ENCODE assay signal across 31 cellular contexts in the genomic region with DNA sequence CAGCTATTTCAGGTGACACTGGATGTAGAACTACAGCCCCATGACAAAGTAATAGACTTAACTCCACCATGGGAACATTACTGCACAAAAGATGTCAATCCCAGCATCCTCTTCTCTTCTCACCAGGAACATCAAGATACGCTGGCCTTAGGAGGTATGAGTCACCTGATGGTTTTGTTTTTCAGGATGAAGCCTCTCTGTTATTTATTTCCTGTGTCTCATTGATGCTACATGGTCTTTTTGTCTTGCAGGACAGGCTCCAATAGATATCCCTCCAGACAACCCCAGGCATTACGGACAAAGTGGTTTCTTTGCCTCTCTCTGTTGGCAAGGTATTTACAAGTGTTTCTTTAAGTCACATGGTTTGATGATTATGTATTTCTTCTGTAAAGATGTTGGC. TPM values are rescaled to one million over a fixed set of nuclear protein-coding genes. Genes with fewer than 3 reads are reported as not detected.
DNase-seq lines count a peak whose midpoint lies in the region; ATAC-seq and TF ChIP-seq lines count a peak whose summit lies in the region.
"Had no signal": no experiment of that assay in that cellular context is flagged by ENCODE, and none has a peak within 500 bp of the region (broad histone marks: within the 10 kb centered on the region; RNA-seq: fewer than 3 reads in every experiment).

No MANE protein-coding gene starts in this region.

- H3K36me3 Mint-ChIP-seq in activated T-cell treated with anti-CD3 and anti-CD28 coated beads, Interleukin-2, amount 50 U/mL, for 72 hours (ENCODE audit: insufficient read depth in 2 of 2) = peaks cover 0 to 2% of the 10 kb centered on the region in 2 donors
- peaks cover 30% of the 10 kb centered on the region for H3K36me3 Mint-ChIP-seq in T-helper 1 cell treated with Interleukin-12 subunit alpha and Interleukin-12 subunit beta and Interleukin-4 antibody, amounts not matched to agents 30 μg/mL and 1 μg/mL, for 36 hours (ENCODE audit: low read depth)
- peaks cover 2% of the 10 kb centered on the region for H3K36me3 Mint-ChIP-seq in activated CD8-positive, alpha-beta T cell treated with anti-CD3 and anti-CD28 coated beads for 36 hours (ENCODE audit: low read depth)

- ATAC-seq in activated T-cell treated with anti-CD3 and anti-CD28 coated beads, Interleukin-2, amount 50 U/mL, for 72 hours (replicated peaks in 1 of 2) = peak in 1 of 2 donors; percentile 9
- ATAC-seq in activated CD8-positive, alpha-beta T cell treated with anti-CD3 and anti-CD28 coated beads for 36 hours = no peak
- ATAC-seq: activated CD4-positive, alpha-beta T cell treated with anti-CD3 and anti-CD28 coated beads for 36 hours; CD8-positive, alpha-beta T cell; mucosa of descending colon; pancreas had no signal

- POLR2A ChIA-PET in activated CD8-positive, alpha-beta T cell treated with anti-CD3 and anti-CD28 coated beads for 36 hours (lab: Charles Lee) = no interaction called here

- no peaks in the 10 kb centered on the region for H3K9me3 Mint-ChIP-seq in activated T-cell treated with anti-CD3 and anti-CD28 coated beads, Interleukin-2, amount 50 U/mL, for 72 hours
- peaks cover 2% of the 10 kb centered on the region for H3K9me3 Mint-ChIP-seq in T-helper 1 cell treated with Interleukin-12 subunit alpha and Interleukin-12 subunit beta and Interleukin-4 antibody, amounts not matched to agents 30 μg/mL and 1 μg/mL, for 36 hours
- no peaks in the 10 kb centered on the region for H3K9me3 Mint-ChIP-seq in activated CD8-positive, alpha-beta T cell treated with anti-CD3 and anti-CD28 coated beads for 36 hours
- H3K9me3 Mint-ChIP-seq: activated naive CD8-positive, alpha-beta T cell treated with anti-CD3 and anti-CD28 coated beads for 36 hours; CD8-positive, alpha-beta T cell; dendritic cell treated with granulocyte-macrophage colony-stimulating factor and Interleukin-4, amounts not matched to agents 40 ng/mL and 50 ng/mL, for 4 days had no signal

- no peaks in the 10 kb centered on the region for H3K36me3 ChIP-seq in suprapubic skin
- H3K36me3 ChIP-seq: pancreas had no signal

- no peak for TF ChIP-seq EP300 in suprapubic skin (IDR thresholded peaks at IDR 0.05)

- no peak for TF ChIP-seq CTCF in activated CD8-positive, alpha-beta T cell treated with anti-CD3 and anti-CD28 coated beads for 36 hours (IDR thresholded peaks at IDR 0.05)
- no peak for TF ChIP-seq CTCF in suprapubic skin (IDR thresholded peaks at IDR 0.05)
- TF ChIP-seq CTCF in GM13976 (IDR thresholded peaks at IDR 0.05; ENCODE audit: borderline replicate concordance, control extremely low read depth, extremely low read depth, insufficient read depth, missing control alignments) = no peak

- CTCF ChIA-PET in activated CD8-positive, alpha-beta T cell treated with anti-CD3 and anti-CD28 coated beads for 36 hours (lab: Charles Lee) = no interaction called here

- H3K9me3 ChIP-seq in suprapubic skin = no peaks in the 10 kb centered on the region
- H3K9me3 ChIP-seq: HAP-1, mucosa of descending colon, pancreas, stomach, tibial artery had no signal

- intact Hi-C loops in activated CD8-positive, alpha-beta T cell treated with anti-CD3 and anti-CD28 coated beads for 36 hours (cut with micrococcal nuclease) = no loop called here

- no peaks in the 10 kb centered on the region for H3K27me3 Mint-ChIP-seq in activated T-cell treated with anti-CD3 and anti-CD28 coated beads, Interleukin-2, amount 50 U/mL, for 72 hours (ENCODE audit: low read depth)
- no peaks in the 10 kb centered on the region for H3K27me3 Mint-ChIP-seq in T-helper 1 cell treated with Interleukin-12 subunit alpha and Interleukin-12 subunit beta and Interleukin-4 antibody, amounts not matched to agents 30 μg/mL and 1 μg/mL, for 36 hours (ENCODE audit: low read depth)
- no peaks in the 10 kb centered on the region for H3K27me3 Mint-ChIP-seq in activated CD8-positive, alpha-beta T cell treated with anti-CD3 and anti-CD28 coated beads for 36 hours
- H3K27me3 Mint-ChIP-seq: activated CD4-positive, alpha-beta T cell treated with anti-CD3 and anti-CD28 coated beads for 36 hours; activated naive CD8-positive, alpha-beta T cell treated with anti-CD3 and anti-CD28 coated beads for 36 hours; dendritic cell treated with granulocyte-macrophage colony-stimulating factor and Interleukin-4, amounts not matched to agents 40 ng/mL and 50 ng/mL, for 4 days had no signal

- no peak overlapping the region for H3K27ac ChIP-seq in suprapubic skin
- H3K27ac ChIP-seq: pancreas, skin epidermis, stomach, tibial artery had no signal

- no peaks in the 10 kb centered on the region for H3K27me3 ChIP-seq in suprapubic skin
- H3K27me3 ChIP-seq: pancreas, stomach, tibial artery had no signal

- in situ Hi-C loops in GM13976 (cut with MboI; ENCODE audit: low sequenced_read_pairs, unreplicated experiment) = no loop called here

- no peak for TF ChIP-seq POLR2A in suprapubic skin (IDR thresholded peaks at IDR 0.05)

- no peaks in the 10 kb centered on the region for H3K4me1 ChIP-seq in suprapubic skin
- H3K4me1 ChIP-seq: HAP-1, pancreas, stomach, tibial artery had no signal

- no peak overlapping the region for H3K4me3 ChIP-seq in suprapubic skin
- H3K4me3 ChIP-seq: HAP-1, mucosa of descending colon, pancreas, skin epidermis, stomach, tibial artery had no signal

- WGBS in suprapubic skin = 95% methylated on average over 2 of the region's 2 CpGs

- peak overlapping the region in 1 of 2 donors; percentile 15 for H3K4me3 Mint-ChIP-seq in activated T-cell treated with anti-CD3 and anti-CD28 coated beads, Interleukin-2, amount 50 U/mL, for 72 hours
- no peak overlapping the region for H3K4me3 Mint-ChIP-seq in T-helper 1 cell treated with Interleukin-12 subunit alpha and Interleukin-12 subunit beta and Interleukin-4 antibody, amounts not matched to agents 30 μg/mL and 1 μg/mL, for 36 hours
- H3K4me3 Mint-ChIP-seq in activated CD8-positive, alpha-beta T cell treated with anti-CD3 and anti-CD28 coated beads for 36 hours = no peak overlapping the region
- H3K4me3 Mint-ChIP-seq: activated CD4-positive, alpha-beta T cell treated with anti-CD3 and anti-CD28 coated beads for 36 hours; activated naive CD8-positive, alpha-beta T cell treated with anti-CD3 and anti-CD28 coated beads for 36 hours; B cell; CD8-positive, alpha-beta T cell; dendritic cell treated with granulocyte-macrophage colony-stimulating factor and Interleukin-4, amounts not matched to agents 40 ng/mL and 50 ng/mL, for 4 days had no signal

- no peak for DNase-seq in activated T-cell treated with anti-CD3 and anti-CD28 coated beads, Interleukin-2, amount 50 U/mL, for 72 hours
- no peak for DNase-seq in activated T-cell treated with anti-CD3 and anti-CD28 coated beads, Interleukin-2, amount 50 U/mL, for 48 hours
- DNase-seq in dermis blood vessel endothelial cell = peak; percentile 41
- DNase-seq in dedifferentiated amniotic fluid mesenchymal stem cell (ENCODE audit: extremely low spot score) = no peak
- DNase-seq in activated CD8-positive, alpha-beta T cell treated with anti-CD3 and anti-CD28 coated beads for 36 hours = no peak
- no peak for DNase-seq in suprapubic skin (ENCODE audit: low spot score in 2 of 2)
- DNase-seq in GM13976 (ENCODE audit: low spot score) = no peak
- DNase-seq: activated CD4-positive, alpha-beta T cell treated with anti-CD3 and anti-CD28 coated beads for 36 hours; activated effector memory CD4-positive, alpha-beta T cell treated with Interleukin-2 at 50 U/mL for 16 hours; activated naive CD8-positive, alpha-beta T cell treated with anti-CD3 and anti-CD28 coated beads for 36 hours; aorta; caudate nucleus; CD8-positive, alpha-beta T cell; islet precursor cell; KBM-7; mucosa of descending colon; NCI-H1417; NCI-H2081; NCI-H345; NCI-H748 treated with DMSO at 0.1 percent for 48 hours; pancreas; retina; stimulated activated CD4-positive, alpha-beta T cell treated with anti-CD3 and anti-CD28 coated beads, Interleukin-1b, Interleukin-23, amount 100 ng/mL, for 48 hours; stimulated activated CD8-positive, alpha-beta memory T cell treated with anti-CD3 and anti-CD28 coated beads, Interleukin-4, amount 100 ng/mL, for 48 hours; stomach; tibial artery had no signal

- peaks cover 41% of the 10 kb centered on the region for H3K4me1 Mint-ChIP-seq in activated T-cell treated with anti-CD3 and anti-CD28 coated beads, Interleukin-2, amount 50 U/mL, for 72 hours (ENCODE audit: low read depth)
- H3K4me1 Mint-ChIP-seq in T-helper 1 cell treated with Interleukin-12 subunit alpha and Interleukin-12 subunit beta and Interleukin-4 antibody, amounts not matched to agents 30 μg/mL and 1 μg/mL, for 36 hours (ENCODE audit: low read depth) = peaks cover 42% of the 10 kb centered on the region
- H3K4me1 Mint-ChIP-seq in activated CD8-positive, alpha-beta T cell treated with anti-CD3 and anti-CD28 coated beads for 36 hours (ENCODE audit: low read depth) = peaks cover 26% of the 10 kb centered on the region
- H3K4me1 Mint-ChIP-seq: B cell had no signal

- H3K27ac Mint-ChIP-seq in activated T-cell treated with anti-CD3 and anti-CD28 coated beads, Interleukin-2, amount 50 U/mL, for 72 hours = peak overlapping the region; percentile 77
- peak overlapping the region; percentile 22 for H3K27ac Mint-ChIP-seq in T-helper 1 cell treated with Interleukin-12 subunit alpha and Interleukin-12 subunit beta and Interleukin-4 antibody, amounts not matched to agents 30 μg/mL and 1 μg/mL, for 36 hours
- no peak overlapping the region for H3K27ac Mint-ChIP-seq in activated CD8-positive, alpha-beta T cell treated with anti-CD3 and anti-CD28 coated beads for 36 hours
- H3K27ac Mint-ChIP-seq: activated CD4-positive, alpha-beta T cell treated with anti-CD3 and anti-CD28 coated beads for 36 hours; activated naive CD8-positive, alpha-beta T cell treated with anti-CD3 and anti-CD28 coated beads for 36 hours; B cell; CD8-positive, alpha-beta T cell; dendritic cell treated with granulocyte-macrophage colony-stimulating factor and Interleukin-4, amounts not matched to agents 40 ng/mL and 50 ng/mL, for 4 days had no signal

RNA-seq across cellular contexts. Expression of a gene that starts 31.2 kb away (rescaled TPM):
- total RNA-seq in activated T-cell treated with anti-CD3 and anti-CD28 coated beads, Interleukin-2, amount 50 U/mL, for 72 hours = 1 to 10 TPM; 5.8 to 6.6 TPM
- total RNA-seq in dermis blood vessel endothelial cell (81.2 and 109 TPM in 2 replicates), suprapubic skin (10 to 100 TPM in 1 of 4 donors, 1 to 10 TPM in 3; 3.9 to 12.4 (median 6.7) TPM)
- total RNA-seq in activated CD8-positive, alpha-beta T cell treated with anti-CD3 and anti-CD28 coated beads for 36 hours = 1 to 10 TPM; 3.0 TPM

RNA-seq across cellular contexts. Expression of a gene that starts 31.2 kb away (rescaled TPM):
- 10 to 100 TPM; 15.5 to 20.8 TPM for total RNA-seq in activated T-cell treated with anti-CD3 and anti-CD28 coated beads, Interleukin-2, amount 50 U/mL, for 72 hours
- total RNA-seq in dermis blood vessel endothelial cell (58.7 and 60.6 TPM in 2 replicates), suprapubic skin (10 to 100 TPM; 34.6 to 52.4 (median 44.2) TPM)
- 10 to 100 TPM; 11.3 to 12.6 TPM for total RNA-seq in activated CD8-positive, alpha-beta T cell treated with anti-CD3 and anti-CD28 coated beads for 36 hours
